8 cellular contexts compared by ENCODE assay signal in the genomic region with DNA sequence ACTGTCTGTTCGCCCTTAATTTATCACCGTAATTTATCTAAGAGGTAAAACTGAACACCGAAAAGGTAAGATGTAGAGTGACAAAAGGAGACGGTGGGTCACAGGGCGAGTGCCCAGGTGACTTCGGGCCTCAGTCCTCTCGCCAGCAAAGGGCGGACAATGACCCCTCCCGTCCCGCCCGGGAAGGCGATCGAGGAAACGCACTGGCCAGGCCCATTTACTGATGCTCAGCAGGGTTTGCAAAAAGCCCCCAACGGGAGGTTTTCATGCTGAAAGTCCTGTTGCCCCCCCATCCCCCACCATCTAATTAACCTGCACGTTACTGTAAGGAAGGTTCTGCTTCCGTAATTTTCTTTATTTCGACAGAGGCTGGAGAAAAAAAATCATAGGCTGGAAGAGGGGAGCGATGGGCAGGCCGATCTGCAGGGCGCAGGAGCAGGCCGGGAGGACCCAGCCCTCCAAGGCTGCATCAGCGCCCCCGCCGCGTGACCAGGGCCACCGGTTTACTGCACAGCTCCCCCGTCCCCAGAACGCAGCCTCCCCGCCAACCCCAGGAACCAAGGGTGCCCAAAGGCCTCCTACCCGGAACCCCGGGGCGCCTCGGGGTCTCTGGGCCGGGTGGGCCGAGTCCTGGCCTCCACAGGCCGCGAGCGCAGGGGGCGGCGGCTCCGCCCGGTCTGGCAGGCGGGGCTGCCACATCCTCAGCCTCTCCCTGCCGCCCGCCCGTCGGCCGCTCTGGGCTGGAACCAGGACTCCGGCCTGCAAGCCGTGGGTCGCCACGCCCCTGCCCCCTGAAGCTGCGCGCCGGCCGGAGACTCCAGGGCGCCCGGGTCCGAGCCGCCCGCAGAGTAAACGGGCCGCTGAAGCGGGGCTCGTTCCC. TPM values are rescaled to one million over a fixed set of nuclear protein-coding genes. Genes with fewer than 3 reads are reported as not detected.
A peak's percentile ranks its signal among the peaks of the same experiment; 100 is the strongest.
DNase-seq lines count a peak whose midpoint lies in the region; ATAC-seq and TF ChIP-seq lines count a peak whose summit lies in the region.

No MANE protein-coding gene starts in this region.

- H3K9me3 ChIP-seq in BLaER1 treated with 17β-estradiol and CSF1 and Interleukin-3, amounts not matched to agents 10 nM and 100 nM (replicated peaks in 1 of 11) = no peaks in the 10 kb centered on the region
- H3K9me3 ChIP-seq in right atrium auricular region (no peaks in the 10 kb centered on the region), uterus (no peaks in the 10 kb centered on the region)

- peaks cover 0 to 5% (median 0%) of the 10 kb centered on the region in 11 experiments; a peak in 2 of 22 replicates for H3K27me3 ChIP-seq in BLaER1 treated with 17β-estradiol and CSF1 and Interleukin-3, amounts not matched to agents 10 nM and 100 nM
- H3K27me3 ChIP-seq in HL-60 (ENCODE audit: insufficient read depth, poor library complexity, severe bottlenecking) (peaks cover 39% of the 10 kb centered on the region), right atrium auricular region (no peaks in the 10 kb centered on the region), uterus (no peaks in the 10 kb centered on the region)

- TF ChIP-seq POLR2A in uterus (IDR thresholded peaks at IDR 0.05) = no peak

- peak overlapping the region; percentile 70 to 91 (median 87) for H3K4me2 ChIP-seq in BLaER1 treated with 17β-estradiol and CSF1 and Interleukin-3, amounts not matched to agents 10 nM and 100 nM

- peak overlapping the region; percentile 79 to 91 (median 84) for H3K4me3 ChIP-seq in BLaER1 treated with 17β-estradiol and CSF1 and Interleukin-3, amounts not matched to agents 10 nM and 100 nM
- H3K4me3 ChIP-seq in HL-60 (replicated peaks; ENCODE audit: insufficient read depth, low read length) (peak overlapping the region; percentile 57), right atrium auricular region (peak overlapping the region; percentile 78 to 91), uterus (peak overlapping the region; percentile 54 to 80)

- intact Hi-C loops in posterior vena cava (cut with DNase I) (loop anchor here in 1 of 2 donors (1.0 kb wide), 1 partner anchor 43 kb away; a partner anchor contains a TSS), uterus (cut with DNase I; ENCODE audit: low total_unique reads) (no loop called here)

- H3K27ac ChIP-seq in BLaER1 treated with 17β-estradiol and CSF1 and Interleukin-3, amounts not matched to agents 10 nM and 100 nM = peak overlapping the region; percentile 49 to 78 (median 65); a peak in 21 of 22 replicates
- H3K27ac ChIP-seq in HL-60 (replicated peaks) = no peak overlapping the region
- H3K27ac ChIP-seq in right atrium auricular region = peak overlapping the region; percentile 92 to 94
- peak overlapping the region; percentile 89 for H3K27ac ChIP-seq in uterus

- no peaks in the 10 kb centered on the region for H3K36me3 ChIP-seq in BLaER1 treated with 17β-estradiol and CSF1 and Interleukin-3, amounts not matched to agents 10 nM and 100 nM
- H3K36me3 ChIP-seq in right atrium auricular region (no peaks in the 10 kb centered on the region), uterus (no peaks in the 10 kb centered on the region)

- peaks cover 12 to 33% (median 17%) of the 10 kb centered on the region in 10 experiments for H3K4me1 ChIP-seq in BLaER1 treated with 17β-estradiol and CSF1 and Interleukin-3, amounts not matched to agents 10 nM and 100 nM
- peaks cover 0 to 42% of the 10 kb centered on the region in 2 donors for H3K4me1 ChIP-seq in right atrium auricular region
- H3K4me1 ChIP-seq in uterus = peaks cover 0 to 3% of the 10 kb centered on the region in 2 donors

- peak in 1 of 2 experiments; percentile 5 for DNase-seq in HL-60 (ENCODE audit: low read depth in 1 of 2, low spot score in 1 of 2)
- peak; percentile 23 for DNase-seq in T follicular helper cell (ENCODE audit: low read depth)
- peak in 52 of 56 donors; percentile 6 to 85 (median 48) for DNase-seq in amygdala (lab: John Stamatoyannopoulos, UW)
- DNase-seq in right atrium auricular region (ENCODE audit: low spot score) = peak; percentile 65
- DNase-seq in posterior vena cava (ENCODE audit: low spot score) = peak; percentile 89
- DNase-seq in uterus = peak; percentile 46 to 55

- H3K9ac ChIP-seq in BLaER1 treated with 17β-estradiol and CSF1 and Interleukin-3, amounts not matched to agents 10 nM and 100 nM = peak overlapping the region; percentile 73 to 88 (median 82)

- TF ChIP-seq CTCF in HL-60 (IDR thresholded peaks at IDR 0.05; ENCODE audit: insufficient read depth, low read length) (no peak), right atrium auricular region (IDR thresholded peaks at IDR 0.05) (peak in 1 of 2 donors; percentile 25), uterus (IDR thresholded peaks at IDR 0.05) (no peak)

- peaks cover 6 to 56% (median 39%) of the 10 kb centered on the region in 11 experiments; a peak in 17 of 22 replicates for H4K20me1 ChIP-seq in BLaER1 treated with 17β-estradiol and CSF1 and Interleukin-3, amounts not matched to agents 10 nM and 100 nM

- peak; percentile 23 for ATAC-seq in GM19463 (IDR thresholded peaks at IDR 0.05; ENCODE audit: unreplicated experiment)

RNA-seq across cellular contexts. Expression of a gene that starts 0.6 kb away (rescaled TPM):
- total RNA-seq in right atrium auricular region (10 to 100 TPM; 42.1 to 49.8 TPM), posterior vena cava (100 to 1,000 TPM in 1 of 2 donors, 10 to 100 TPM in 1; 89.5 to 113 TPM), uterus (100 to 1,000 TPM in 2 of 4 donors, 10 to 100 TPM in 2; 75.3 to 175 (median 97.6) TPM)

RNA-seq across cellular contexts. Expression of a gene that starts 31.7 kb away (rescaled TPM):
- total RNA-seq in right atrium auricular region (not detected), posterior vena cava (not detected), uterus (not detected)

RNA-seq across cellular contexts. Expression of a gene that starts 43.5 kb away (rescaled TPM):
- 10 to 100 TPM; 10.3 to 23.7 TPM for total RNA-seq in right atrium auricular region
- total RNA-seq in posterior vena cava = 10 to 100 TPM; 11.9 to 13.0 TPM
- 10 to 100 TPM in 2 of 4 donors, under 1 TPM in 1, not detected in 1; 0.51 to 23.2 (median 15.3) TPM for total RNA-seq in uterus
